9 cellular contexts compared by ENCODE assay signal in the genomic region with DNA sequence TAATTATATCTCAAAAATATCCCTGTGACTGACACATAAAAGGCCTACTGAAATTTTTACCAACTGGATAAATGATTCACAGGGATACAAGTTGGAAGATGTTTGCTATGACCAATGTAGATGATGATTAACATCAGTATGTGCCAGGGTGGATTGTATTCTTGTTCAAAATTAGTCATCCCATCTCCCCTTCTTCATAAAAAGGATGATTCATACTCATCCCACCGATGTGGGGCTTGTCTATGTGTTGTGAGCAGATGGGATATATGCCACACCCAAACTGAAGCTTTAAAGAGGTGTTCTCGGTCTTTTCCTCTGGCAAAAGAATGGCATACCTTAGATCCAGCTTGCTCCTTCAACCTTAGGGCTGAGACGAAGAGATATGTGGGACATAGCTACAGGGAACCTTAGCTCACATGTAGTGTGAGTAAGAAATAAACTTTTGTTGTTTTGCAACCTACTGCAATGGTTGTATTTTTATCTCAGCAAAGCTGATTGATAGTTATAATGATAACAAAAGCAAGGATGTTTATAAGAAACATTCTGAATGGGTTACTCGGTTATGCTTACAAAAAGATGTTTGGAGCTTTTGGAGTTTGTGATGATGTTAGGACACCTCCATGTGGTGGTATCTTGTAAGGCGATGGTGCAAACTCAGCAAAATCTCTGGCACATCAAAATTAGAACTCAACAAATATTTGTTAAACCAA. TPM values are rescaled to one million over a fixed set of nuclear protein-coding genes. Genes with fewer than 3 reads are reported as not detected.
DNase-seq lines count a peak whose midpoint lies in the region; TF ChIP-seq lines count a peak whose summit lies in the region.
"Had no signal": no experiment of that assay in that cellular context is flagged by ENCODE, and none has a peak within 500 bp of the region (broad histone marks: within the 10 kb centered on the region; RNA-seq: fewer than 3 reads in every experiment).

No MANE protein-coding gene starts in this region.

- no peak overlapping the region for H3K4me2 ChIP-seq in smooth muscle cell

- H3K4me3 ChIP-seq in HEK293 (ENCODE audit: low read depth, low read length), result no peak overlapping the region
- H3K4me3 ChIP-seq in smooth muscle cell, result no peak overlapping the region

- peak; percentile 9 for DNase-seq in NCI-H1694 (lab: John Stamatoyannopoulos, UW)
- no peak for DNase-seq in NCI-H1694 treated with DMSO at 0.1 percent for 48 hours (lab: John Stamatoyannopoulos, UW)
- DNase-seq in NCI-H460 (ENCODE audit: extremely low read depth, low read depth), result peak; percentile 16
- peak; percentile 5 to 13 for DNase-seq in erythroblast (lab: John Stamatoyannopoulos, UW)
- DNase-seq in smooth muscle cell (lab: John Stamatoyannopoulos, UW; ENCODE audit: unreplicated experiment), result no peak
- no peak for DNase-seq in stimulated activated CD4-positive, alpha-beta T cell treated with anti-CD3 and anti-CD28 coated beads, Interleukin-4, amount 100 ng/mL, for 4 hours
- no peak for DNase-seq in effector CD4-positive, alpha-beta T cell

- no peak overlapping the region for H3K27ac ChIP-seq in HEK293 (ENCODE audit: extremely low read depth, low read depth, low read length)
- no peak overlapping the region for H3K27ac ChIP-seq in smooth muscle cell (ENCODE audit: low read depth)

- CTCF ChIA-PET in HEK293 (lab: Yijun Ruan, JAX), result interaction anchor here (0.6 to 1.8 kb wide), 11 partner anchors 9 to 1826 kb away, joined by 3 to 5 read pairs (median 3); no protein-coding TSS in a partner anchor

- H3K36me3 ChIP-seq in HEK293 (ENCODE audit: control insufficient read depth in 2 of 2, insufficient read depth in 1 of 2, low read length in 2 of 2), result no peaks in the 10 kb centered on the region
- no peaks in the 10 kb centered on the region for H3K36me3 ChIP-seq in smooth muscle cell (ENCODE audit: low read depth)

- H3K4me1 ChIP-seq in HEK293 (ENCODE audit: control insufficient read depth, insufficient read depth, low read length) (no peaks in the 10 kb centered on the region), smooth muscle cell (ENCODE audit: low read depth) (no peaks in the 10 kb centered on the region)

- no peaks in the 10 kb centered on the region for H3F3A ChIP-seq in smooth muscle cell (ENCODE audit: low read depth)

- no peak for TF ChIP-seq CTCF in HEK293 (tag by site-specific recombination; IDR thresholded peaks at IDR 0.05)
- TF ChIP-seq CTCF in smooth muscle cell (IDR thresholded peaks at IDR 0.05; ENCODE audit: borderline replicate concordance, insufficient read depth, poor library complexity, severe bottlenecking), result peak; percentile 34

- no peak for TF ChIP-seq POLR2A in erythroblast (IDR thresholded peaks at IDR 0.05; ENCODE audit: low read length)

- H3K79me2 ChIP-seq in smooth muscle cell (ENCODE audit: low read depth), result no peaks in the 10 kb centered on the region

- H3K9ac ChIP-seq in smooth muscle cell (ENCODE audit: low read depth), result no peak overlapping the region

- H3K9me3 ChIP-seq in HEK293 (ENCODE audit: control insufficient read depth, insufficient read depth, low read depth, low read length) (no peaks in the 10 kb centered on the region), smooth muscle cell (replicated peaks; ENCODE audit: low read depth) (no peaks in the 10 kb centered on the region)

- no peak overlapping the region for H2AFZ ChIP-seq in smooth muscle cell (ENCODE audit: low read depth)

- no peaks in the 10 kb centered on the region for H4K20me1 ChIP-seq in smooth muscle cell (ENCODE audit: low read depth)

- 53% methylated on average over 5 of the region's 5 CpGs for WGBS in smooth muscle cell (ENCODE audit: low lambda C conversion rate)

- POLR2A ChIA-PET in HEK293 (lab: Yijun Ruan, JAX), result interaction anchor here (1.1 kb wide), 1 partner anchor 30 kb away, joined by 3 read pairs; a partner anchor contains a TSS

- no peaks in the 10 kb centered on the region for H3K27me3 ChIP-seq in smooth muscle cell (ENCODE audit: low read depth)

TF ChIP-seq in HEK293, 187 proteins besides CTCF, POLR2A, EP300 and RAD21:
- TF ChIP-seq ZNF169 (tag by site-specific recombination; IDR thresholded peaks at IDR 0.05) (no peak), ZNF654 (tag by site-specific recombination; IDR thresholded peaks at IDR 0.05; ENCODE audit: low read depth) (peak; percentile 40)
- TF ChIP-seq, protein P1, sequence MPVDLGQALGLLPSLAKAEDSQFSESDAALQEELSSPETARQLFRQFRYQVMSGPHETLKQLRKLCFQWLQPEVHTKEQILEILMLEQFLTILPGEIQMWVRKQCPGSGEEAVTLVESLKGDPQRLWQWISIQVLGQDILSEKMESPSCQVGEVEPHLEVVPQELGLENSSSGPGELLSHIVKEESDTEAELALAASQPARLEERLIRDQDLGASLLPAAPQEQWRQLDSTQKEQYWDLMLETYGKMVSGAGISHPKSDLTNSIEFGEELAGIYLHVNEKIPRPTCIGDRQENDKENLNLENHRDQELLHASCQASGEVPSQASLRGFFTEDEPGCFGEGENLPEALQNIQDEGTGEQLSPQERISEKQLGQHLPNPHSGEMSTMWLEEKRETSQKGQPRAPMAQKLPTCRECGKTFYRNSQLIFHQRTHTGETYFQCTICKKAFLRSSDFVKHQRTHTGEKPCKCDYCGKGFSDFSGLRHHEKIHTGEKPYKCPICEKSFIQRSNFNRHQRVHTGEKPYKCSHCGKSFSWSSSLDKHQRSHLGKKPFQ (tag by site-specific recombination; IDR thresholded peaks at IDR 0.05), result no peak

RNA-seq across cellular contexts. Expression of a gene that starts 29.4 kb away (rescaled TPM):
- total RNA-seq in NCI-H460 (2014; rRNA removed; shearing (Covaris generic)), result 3.9 and 4.0 TPM in 2 replicates
- polyA plus RNA-seq in NCI-H460 (2014; cell fraction: nucleus; rRNA removed), result 0.13 and 0.30 TPM in 2 replicates
- total RNA-seq in smooth muscle cell, result 0.13 and 3.7 TPM in 2 replicates
- 1.6 TPM in 2 replicates for polyA plus RNA-seq in smooth muscle cell
- total RNA-seq: CD4-positive, alpha-beta memory T cell had no signal
- polyA plus RNA-seq: CD4-positive, alpha-beta memory T cell had no signal

RNA-seq across cellular contexts. Expression of a gene that starts 29.6 kb away (rescaled TPM):
- 25.1 and 28.9 TPM in 2 replicates for total RNA-seq in NCI-H460 (2014; rRNA removed; shearing (Covaris generic))
- 8.0 and 14.3 TPM in 2 replicates for polyA plus RNA-seq in NCI-H460 (2014; cell fraction: nucleus; rRNA removed)
- total RNA-seq in smooth muscle cell, result 16.4 and 23.2 TPM in 2 replicates
- polyA plus RNA-seq in smooth muscle cell, result 5.6 and 7.8 TPM in 2 replicates

Comparison
In these comparisons a context has a peak if more than half of its experiments do, and no peak if none do; other contexts are left out.
1. DNase-seq: peak in NCI-H1694 (single experiment), NCI-H460 (single experiment) and erythroblast (2 of 2); none in NCI-H1694 treated with DMSO at 0.1 percent for 48 hours (single experiment), smooth muscle cell (single experiment), stimulated activated CD4-positive, alpha-beta T cell treated with anti-CD3 and anti-CD28 coated beads, Interleukin-4, amount 100 ng/mL, for 4 hours (0 of 2) and effector CD4-positive, alpha-beta T cell (single experiment).